1 cellular context compared by ENCODE assay signal in genomic region chr15:90664650-90665287, GRCh38.
A peak's percentile ranks its signal among the peaks of the same experiment; 100 is the strongest.
TF ChIP-seq lines count a peak whose summit lies in the region.

No MANE protein-coding gene starts in this region.

TF ChIP-seq in HEK293, 187 proteins besides CTCF, POLR2A, EP300 and RAD21 (continued from another document):
- TF ChIP-seq ZNF639 (tag by site-specific recombination; IDR thresholded peaks at IDR 0.05) (no peak), HOXC10 (CRISPR knock-in tag; IDR thresholded peaks at IDR 0.05) (no peak), ZNF133 (tag by site-specific recombination; IDR thresholded peaks at IDR 0.05) (no peak), PRDM10 (tag by site-specific recombination; IDR thresholded peaks at IDR 0.05) (peak; percentile 53), ZNF521 (tag by site-specific recombination; IDR thresholded peaks at IDR 0.05) (no peak), PRDM6 (tag by site-specific recombination; IDR thresholded peaks at IDR 0.05) (no peak), ZNF202 (tag by site-specific recombination; IDR thresholded peaks at IDR 0.05; ENCODE audit: borderline replicate concordance) (peak; percentile 87; the same call in 1 of the 2 replicates), GLIS1 (tag by site-specific recombination; IDR thresholded peaks at IDR 0.05) (no peak), AEBP2 (tag by site-specific recombination; IDR thresholded peaks at IDR 0.05; ENCODE audit: borderline replicate concordance) (no peak), KLF17 (tag by site-specific recombination; IDR thresholded peaks at IDR 0.05) (no peak), ZNF449 (tag by site-specific recombination; IDR thresholded peaks at IDR 0.05) (no peak)
